18 cellular contexts compared by ENCODE assay signal in genomic region chrX:39973810-39974209, GRCh38.
"Had no signal": no experiment of that assay in that cellular context is flagged by ENCODE, and none has a peak within 500 bp of the region (broad histone marks: within the 10 kb centered on the region; RNA-seq: fewer than 3 reads in every experiment).

No MANE protein-coding gene starts in this region.

- H3K27ac ChIP-seq: SJSA1, SK-N-MC had no signal

- H3K27me3 ChIP-seq: MG63, SJSA1 had no signal

- H3K4me3 ChIP-seq: MG63, SJSA1, SK-N-MC had no signal

- FAIRE-seq: RCC 7860 had no signal

- H3K9me3 ChIP-seq: MG63, SJSA1 had no signal

- H3K36me3 ChIP-seq: MG63, SJSA1 had no signal

- DNase-seq: IMR-90, Karpas-422, KG1, MG63, NCI-H1092, NCI-H1105 treated with DMSO at 0.1 percent for 48 hours, NCI-H1694 treated with DMSO at 0.1 percent for 48 hours, NCI-H1930, NCI-H2107, NCI-H2227 treated with DMSO at 0.1 percent for 48 hours, NCI-H524 treated with DMSO at 0.1 percent for 48 hours, NCI-H774, Right ventricle myocardium superior, RPMI8226, SIG-M5 had no signal
